Comparison of ENCODE assay signal across 1 cellular context in the genomic region with DNA sequence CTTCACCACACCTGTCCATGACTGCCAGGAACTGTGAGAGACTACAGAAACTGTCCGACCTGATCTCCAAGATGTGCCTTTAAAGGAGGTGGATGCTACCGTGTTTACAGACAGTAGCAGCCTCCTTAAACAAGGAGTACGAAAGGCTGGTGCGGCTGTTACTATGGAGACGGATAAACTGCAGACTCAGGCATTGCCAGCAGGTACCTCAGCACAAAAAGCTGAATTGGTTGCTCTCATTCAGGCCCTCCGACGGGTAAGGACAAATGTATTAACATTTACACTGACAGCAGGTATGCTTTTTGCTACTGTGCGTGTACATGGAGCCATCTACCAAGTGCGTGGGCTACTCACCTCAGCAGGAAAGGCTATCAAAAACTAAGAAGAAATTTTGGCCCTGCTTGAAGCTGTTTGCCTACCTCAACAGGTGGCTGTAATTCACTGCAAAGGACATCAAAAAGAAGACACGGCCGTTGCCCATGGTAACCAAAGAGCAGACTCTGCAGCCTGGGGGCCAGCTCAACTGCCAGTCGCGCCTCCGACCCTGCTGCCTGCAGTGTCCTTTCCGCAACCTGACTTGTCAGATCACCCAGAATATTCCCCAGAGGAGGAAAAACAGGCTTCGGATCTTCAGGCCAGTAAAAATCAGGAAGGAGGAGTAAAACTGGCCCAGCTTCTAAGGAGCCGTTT.
TF ChIP-seq lines count a peak whose summit lies in the region.

No MANE protein-coding gene starts in this region.

TF ChIP-seq in neural cell, 6 proteins besides CTCF, POLR2A, EP300 and RAD21 (continued from another document):
- TF ChIP-seq MXI1 (conservative IDR thresholded peaks at IDR 0.05; ENCODE audit: poor library complexity, severe bottlenecking): no peak
- no peak for TF ChIP-seq EZH2 (IDR thresholded peaks at IDR 0.05; ENCODE audit: borderline replicate concordance, insufficient read depth, low read length, poor library complexity, severe bottlenecking)
TF ChIP-seq in neural cell: peak in this region for 0.
